Comparison of ENCODE assay signal across 20 cellular contexts in the genomic region with DNA sequence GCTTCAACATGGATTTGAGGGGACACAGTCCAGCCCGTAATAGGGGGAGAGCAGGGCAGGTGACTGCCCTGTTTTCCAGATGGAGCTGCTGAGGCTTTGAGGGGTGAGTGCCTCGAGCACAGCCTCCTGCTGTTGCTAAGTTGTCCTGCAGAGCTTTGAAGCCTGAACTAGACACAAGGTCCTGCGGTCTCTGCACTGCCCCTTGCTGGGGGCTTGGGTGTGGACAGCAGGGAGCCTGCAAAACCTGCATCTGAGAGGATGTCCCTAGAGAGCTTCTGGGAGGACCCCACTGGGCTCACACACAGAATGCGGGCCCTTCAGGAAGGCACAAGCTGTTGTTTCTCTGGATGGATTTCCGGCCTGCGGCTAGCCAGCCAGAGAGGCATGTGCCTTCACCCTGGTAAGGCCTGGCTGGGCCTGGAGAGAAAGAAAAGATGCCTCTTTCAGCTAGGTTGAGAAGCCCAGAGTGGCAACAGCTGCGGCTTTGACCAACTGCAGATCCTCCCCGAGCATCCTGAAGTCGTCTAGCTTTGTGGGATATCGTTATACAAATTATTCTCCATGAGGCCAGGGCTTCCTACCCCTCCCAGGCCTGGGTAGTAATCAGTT.
"Had no signal": no experiment of that assay in that cellular context is flagged by ENCODE, and none has a peak within 500 bp of the region (broad histone marks: within the 10 kb centered on the region; RNA-seq: fewer than 3 reads in every experiment).

No MANE protein-coding gene starts in this region.

- H3K27ac ChIP-seq: ascending aorta, coronary artery, gastrocnemius medialis, heart left ventricle, left ventricle myocardium inferior, neural progenitor cell, parathyroid adenoma, sigmoid colon, thyroid gland, WERI-Rb-1 had no signal

- ATAC-seq: esophagus mucosa, gastrocnemius medialis, heart left ventricle had no signal

- H3K4me3 Mint-ChIP-seq: activated naive CD4-positive, alpha-beta T cell treated with anti-CD3 and anti-CD28 coated beads, Interleukin-2, amount 50 U/mL, for 24 hours; central memory CD8-positive, alpha-beta T cell; naive B cell; neural progenitor cell had no signal

- H3K9me3 Mint-ChIP-seq: activated naive CD4-positive, alpha-beta T cell treated with anti-CD3 and anti-CD28 coated beads, Interleukin-2, amount 50 U/mL, for 24 hours; central memory CD8-positive, alpha-beta T cell; naive B cell; neural progenitor cell had no signal

- H3K4me1 Mint-ChIP-seq: naive B cell had no signal

- H3K27me3 Mint-ChIP-seq: activated naive CD4-positive, alpha-beta T cell treated with anti-CD3 and anti-CD28 coated beads, Interleukin-2, amount 50 U/mL, for 24 hours; central memory CD8-positive, alpha-beta T cell had no signal

- H3K27me3 ChIP-seq: ascending aorta, gastrocnemius medialis, heart left ventricle, neural progenitor cell, sigmoid colon, thyroid gland had no signal

- H3K36me3 Mint-ChIP-seq: activated naive CD4-positive, alpha-beta T cell treated with anti-CD3 and anti-CD28 coated beads, Interleukin-2, amount 50 U/mL, for 24 hours; naive B cell; neural progenitor cell had no signal

- DNase-seq: activated CD4-positive, alpha-beta T cell treated with anti-CD3 and anti-CD28 coated beads, Interleukin-2, amount 50 U/mL, for 4 hours; activated gamma-delta T cell; effector CD4-positive, alpha-beta T cell; gastrocnemius medialis; heart left ventricle; left ventricle myocardium inferior; mammary epithelial cell; naive B cell; sigmoid colon; spleen; stimulated activated naive CD4-positive, alpha-beta T cell; thyroid gland had no signal

- H3K27ac Mint-ChIP-seq: activated naive CD4-positive, alpha-beta T cell treated with anti-CD3 and anti-CD28 coated beads, Interleukin-2, amount 50 U/mL, for 24 hours; neural progenitor cell had no signal
